Comparison of ENCODE assay signal across 9 cellular contexts in the genomic region with DNA sequence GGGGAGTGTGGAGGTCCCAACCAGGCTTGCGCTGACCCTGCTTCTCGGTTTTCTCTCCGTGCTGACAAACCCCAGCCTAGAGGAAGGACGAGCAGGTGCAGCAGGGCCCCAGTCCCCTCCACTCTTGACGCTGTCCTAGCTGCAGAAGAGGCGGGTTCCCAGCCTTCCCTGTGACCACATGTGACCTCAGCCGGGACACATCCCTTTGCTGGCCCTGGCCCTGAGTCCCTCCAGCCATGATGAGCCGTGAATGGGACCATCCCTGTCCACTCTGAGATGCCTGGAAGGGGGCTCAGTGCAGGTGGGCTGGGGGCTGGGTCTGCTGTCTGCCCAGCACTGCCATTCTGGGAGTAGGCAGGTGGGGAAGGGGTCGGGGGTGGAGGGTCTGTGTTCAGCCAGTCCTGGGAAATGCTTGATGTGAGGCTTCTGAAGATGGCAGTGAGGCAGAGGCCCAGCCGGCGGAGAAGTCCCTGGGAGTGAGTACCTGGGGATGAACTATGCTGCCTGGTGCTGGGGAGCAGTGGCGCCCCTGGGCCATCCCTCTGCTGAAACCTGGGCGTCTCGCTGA. TPM values are rescaled to one million over a fixed set of nuclear protein-coding genes. Genes with fewer than 3 reads are reported as not detected.
DNase-seq lines count a peak whose midpoint lies in the region; TF ChIP-seq lines count a peak whose summit lies in the region.
"Had no signal": no experiment of that assay in that cellular context is flagged by ENCODE, and none has a peak within 500 bp of the region (broad histone marks: within the 10 kb centered on the region; RNA-seq: fewer than 3 reads in every experiment).

No MANE protein-coding gene starts in this region.

- H3K4me3 ChIP-seq in MG63 = peak overlapping the region; percentile 84
- peak overlapping the region; percentile 76 for H3K4me3 ChIP-seq in ectodermal cell (ENCODE audit: insufficient read depth, low read depth, low read length)
- peak overlapping the region; percentile 72 for H3K4me3 ChIP-seq in osteoblast (ENCODE audit: insufficient read depth, low read length)

- peaks cover 22% of the 10 kb centered on the region for H4K20me1 ChIP-seq in osteoblast (ENCODE audit: insufficient read depth, low read length)

- no peak overlapping the region for H3K4me3 Mint-ChIP-seq in activated naive CD4-positive, alpha-beta T cell treated with anti-CD3 and anti-CD28 coated beads, Interleukin-2, amount 10 ng/mL, durations not matched to agents 7 days and 5 days
- H3K4me3 Mint-ChIP-seq: activated naive CD4-positive, alpha-beta T cell treated with anti-CD3 and anti-CD28 coated beads, Interleukin-2, amount 50 U/mL, for 24 hours had no signal

- H2AFZ ChIP-seq in osteoblast (ENCODE audit: low read length) = no peak overlapping the region

- H3K27me3 ChIP-seq in MG63 (no peaks in the 10 kb centered on the region), ectodermal cell (ENCODE audit: control insufficient read depth, insufficient read depth, low read length, poor library complexity, severe bottlenecking) (peaks cover 22% of the 10 kb centered on the region), osteoblast (ENCODE audit: insufficient read depth, low read length) (no peaks in the 10 kb centered on the region)

- peaks cover 59% of the 10 kb centered on the region for H3K4me1 Mint-ChIP-seq in activated naive CD4-positive, alpha-beta T cell treated with anti-CD3 and anti-CD28 coated beads, Interleukin-2, amount 10 ng/mL, durations not matched to agents 7 days and 5 days

- H3K4me1 ChIP-seq in ectodermal cell (ENCODE audit: control insufficient read depth, insufficient read depth, low read length) = peaks cover 38% of the 10 kb centered on the region
- peaks cover 67% of the 10 kb centered on the region for H3K4me1 ChIP-seq in osteoblast (ENCODE audit: insufficient read depth, low read length)

- 54 to 55% methylated on average over 14 of the region's 14 CpGs for WGBS in ectodermal cell, 2 experiments

- H3K36me3 ChIP-seq in MG63 (peaks cover 2% of the 10 kb centered on the region), ectodermal cell (ENCODE audit: control insufficient read depth, insufficient read depth, low read length) (no peaks in the 10 kb centered on the region), osteoblast (ENCODE audit: insufficient read depth, low read length) (no peaks in the 10 kb centered on the region)

- no peaks in the 10 kb centered on the region for H3K36me3 Mint-ChIP-seq in activated naive CD4-positive, alpha-beta T cell treated with anti-CD3 and anti-CD28 coated beads, Interleukin-2, amount 10 ng/mL, durations not matched to agents 7 days and 5 days
- H3K36me3 Mint-ChIP-seq: activated naive CD4-positive, alpha-beta T cell treated with anti-CD3 and anti-CD28 coated beads, Interleukin-2, amount 50 U/mL, for 24 hours had no signal

- H3K9me3 ChIP-seq in MG63 = no peaks in the 10 kb centered on the region
- no peaks in the 10 kb centered on the region for H3K9me3 ChIP-seq in ectodermal cell (ENCODE audit: control insufficient read depth, low read length)
- no peaks in the 10 kb centered on the region for H3K9me3 ChIP-seq in osteoblast (ENCODE audit: low read depth, low read length)

- H3K9me3 Mint-ChIP-seq in activated naive CD4-positive, alpha-beta T cell treated with anti-CD3 and anti-CD28 coated beads, Interleukin-2, amount 10 ng/mL, durations not matched to agents 7 days and 5 days = no peaks in the 10 kb centered on the region
- H3K9me3 Mint-ChIP-seq: activated naive CD4-positive, alpha-beta T cell treated with anti-CD3 and anti-CD28 coated beads, Interleukin-2, amount 50 U/mL, for 24 hours had no signal

- H3K4me2 ChIP-seq in osteoblast (ENCODE audit: insufficient read depth, low read length) = peak overlapping the region; percentile 98

- no peak for TF ChIP-seq CTCF in osteoblast (IDR thresholded peaks at IDR 0.05; ENCODE audit: extremely low read depth, low read depth, low read length)

- peaks cover 81% of the 10 kb centered on the region for H3K27me3 Mint-ChIP-seq in activated naive CD4-positive, alpha-beta T cell treated with anti-CD3 and anti-CD28 coated beads, Interleukin-2, amount 10 ng/mL, durations not matched to agents 7 days and 5 days

- TF ChIP-seq POLR2A in erythroblast (IDR thresholded peaks at IDR 0.05; ENCODE audit: low read length) = no peak

- peaks cover 34% of the 10 kb centered on the region for H3K79me2 ChIP-seq in osteoblast (ENCODE audit: insufficient read depth, low read length)

- DNase-seq in DMS53 treated with DMSO at 0.1 percent for 48 hours (lab: John Stamatoyannopoulos, UW; ENCODE audit: unreplicated experiment) (peak; percentile 40), MG63 (no peak), osteoblast (ENCODE audit: insufficient read length, low spot score, missing footprints) (peak; percentile 77), erythroblast (lab: John Stamatoyannopoulos, UW) (no peak), NCI-H2196 (lab: John Stamatoyannopoulos, UW; ENCODE audit: unreplicated experiment) (no peak)
- no peak for DNase-seq in activated naive CD4-positive, alpha-beta T cell treated with anti-CD3 and anti-CD28 coated beads, Interleukin-2, amount 10 ng/mL, durations not matched to agents 7 days and 5 days
- no peak for DNase-seq in stimulated activated CD4-positive, alpha-beta T cell treated with anti-CD3 and anti-CD28 coated beads, Interleukin-15, amount 100 ng/mL, for 24 hours

- H3K27ac Mint-ChIP-seq in activated naive CD4-positive, alpha-beta T cell treated with anti-CD3 and anti-CD28 coated beads, Interleukin-2, amount 10 ng/mL, durations not matched to agents 7 days and 5 days = no peak overlapping the region
- H3K27ac Mint-ChIP-seq: activated naive CD4-positive, alpha-beta T cell treated with anti-CD3 and anti-CD28 coated beads, Interleukin-2, amount 50 U/mL, for 24 hours had no signal

- H3K27ac ChIP-seq in ectodermal cell (ENCODE audit: insufficient read depth, low read depth, low read length, poor library complexity, severe bottlenecking) (no peak overlapping the region), osteoblast (ENCODE audit: low read depth, low read length) (peak overlapping the region; percentile 100)

- CTCF ChIA-PET in activated naive CD4-positive, alpha-beta T cell treated with anti-CD3 and anti-CD28 coated beads, Interleukin-2, amount 10 ng/mL, durations not matched to agents 7 days and 5 days (lab: Charles Lee) = interaction anchor here (3.4 kb wide), 1 partner anchor 11 kb away, joined by 16 read pairs; no protein-coding TSS in a partner anchor

RNA-seq across cellular contexts. Expression of a gene that starts 1.9 kb away (rescaled TPM):
- 803 and 1,289 TPM in 2 replicates for total RNA-seq in MG63 (2014; rRNA removed; shearing (Covaris generic); ENCODE audit: low replicate concordance)
- 117 TPM for polyA plus RNA-seq in ectodermal cell (2013, experiment 1 of 4)
- 106 TPM for polyA plus RNA-seq in ectodermal cell (2013, experiment 2 of 4)
- 115 TPM for polyA plus RNA-seq in ectodermal cell (2013, experiment 3 of 4)
- 130 TPM for polyA plus RNA-seq in ectodermal cell (2013, experiment 4 of 4)
- 166 and 239 TPM in 2 replicates for total RNA-seq in osteoblast

RNA-seq across cellular contexts. Expression of a gene that starts 2.6 kb away (rescaled TPM):
- total RNA-seq in MG63 (2014; rRNA removed; shearing (Covaris generic); ENCODE audit: low replicate concordance) = 12.1 and 21.1 TPM in 2 replicates
- polyA plus RNA-seq in ectodermal cell (2013, experiment 1 of 4) = 4.6 TPM
- 4.9 TPM for polyA plus RNA-seq in ectodermal cell (2013, experiment 2 of 4)
- 3.5 TPM for polyA plus RNA-seq in ectodermal cell (2013, experiment 3 of 4)
- 4.0 TPM for polyA plus RNA-seq in ectodermal cell (2013, experiment 4 of 4)
- total RNA-seq in osteoblast = 4.7 and 5.1 TPM in 2 replicates

RNA-seq across cellular contexts. Expression of a gene that starts 27.3 kb away (rescaled TPM):
- total RNA-seq in MG63 (2014; rRNA removed; shearing (Covaris generic); ENCODE audit: low replicate concordance) = 357 and 571 TPM in 2 replicates
- polyA plus RNA-seq in ectodermal cell (2013, experiment 1 of 4) = 78.2 TPM
- 64.8 TPM for polyA plus RNA-seq in ectodermal cell (2013, experiment 2 of 4)
- 65.7 TPM for polyA plus RNA-seq in ectodermal cell (2013, experiment 3 of 4)
- polyA plus RNA-seq in ectodermal cell (2013, experiment 4 of 4) = 59.7 TPM
- total RNA-seq in osteoblast = 48.6 and 48.9 TPM in 2 replicates

RNA-seq across cellular contexts. Expression of a gene that starts 47.8 kb away (rescaled TPM):
- total RNA-seq in MG63 (2014; rRNA removed; shearing (Covaris generic); ENCODE audit: low replicate concordance) = 53.2 and 71.3 TPM in 2 replicates
- 179 TPM for polyA plus RNA-seq in ectodermal cell (2013, experiment 1 of 4)
- polyA plus RNA-seq in ectodermal cell (2013, experiment 2 of 4) = 168 TPM
- polyA plus RNA-seq in ectodermal cell (2013, experiment 3 of 4) = 132 TPM
- 139 TPM for polyA plus RNA-seq in ectodermal cell (2013, experiment 4 of 4)
- total RNA-seq in osteoblast = 225 and 230 TPM in 2 replicates

Comparison
In these comparisons a context has a peak if more than half of its experiments do, and no peak if none do; other contexts are left out.
1. DNase-seq: peak in DMS53 treated with DMSO at 0.1 percent for 48 hours (single experiment) and osteoblast (single experiment); none in MG63 (single experiment), erythroblast (0 of 2), activated naive CD4-positive, alpha-beta T cell treated with anti-CD3 and anti-CD28 coated beads, Interleukin-2, amount 10 ng/mL, durations not matched to agents 7 days and 5 days (single experiment), stimulated activated CD4-positive, alpha-beta T cell treated with anti-CD3 and anti-CD28 coated beads, Interleukin-15, amount 100 ng/mL, for 24 hours (single experiment) and NCI-H2196 (single experiment).
2. Peak in every context shown above with its lines, with median percentiles within 50 percentile points of each other: H3K4me3 ChIP-seq.